In the genomic region with DNA sequence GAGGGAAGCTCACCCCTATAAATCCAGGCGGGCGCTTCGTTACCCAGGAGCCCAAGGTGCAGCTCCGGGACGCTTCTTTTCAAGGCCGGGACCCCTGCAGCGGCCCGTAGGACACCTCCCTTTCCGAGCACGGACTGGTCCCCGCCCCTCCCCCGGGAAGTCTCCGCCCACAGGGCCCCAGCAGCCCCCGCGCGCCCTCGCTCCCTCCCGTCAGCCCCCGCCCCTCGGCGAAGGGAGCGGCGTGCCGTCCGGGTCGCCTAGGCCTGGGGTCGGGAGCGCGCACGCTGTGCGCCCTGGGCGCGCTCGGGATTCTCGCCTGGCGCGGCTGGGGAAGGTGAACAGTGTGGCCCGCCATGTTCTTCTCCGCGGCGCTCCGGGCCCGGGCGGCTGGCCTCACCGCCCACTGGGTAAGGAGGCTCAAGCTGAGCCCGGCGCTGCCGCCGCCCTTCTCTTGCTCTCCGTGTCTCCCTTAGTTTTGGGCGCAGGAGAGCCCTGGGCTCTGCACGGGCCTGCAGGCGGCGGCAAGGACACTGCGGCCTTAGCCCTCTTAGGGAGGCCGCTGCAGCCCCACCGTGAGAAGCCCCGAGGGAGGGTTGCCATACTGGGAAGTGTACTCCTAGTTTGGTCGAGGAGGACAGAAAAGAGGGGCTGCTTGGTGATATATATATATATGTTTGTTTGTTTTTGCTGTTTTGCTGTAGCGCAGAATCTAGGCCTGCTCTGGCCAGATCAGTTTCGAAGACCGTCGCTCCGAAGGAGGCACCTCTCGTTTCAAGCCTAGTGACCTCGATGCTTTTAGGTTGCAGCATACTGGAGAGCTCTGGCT, we compare ENCODE assay signal across 8 cellular contexts. TPM values are rescaled to one million over a fixed set of nuclear protein-coding genes. Genes with fewer than 3 reads are reported as not detected.
A peak's percentile ranks its signal among the peaks of the same experiment; 100 is the strongest.
DNase-seq lines count a peak whose midpoint lies in the region; ATAC-seq and TF ChIP-seq lines count a peak whose summit lies in the region.

Gene NDUFV2, plus strand, starts transcription at position 309 of the 826 bp plus-strand sequence. Its CDS starts 45 bp downstream, at position 354.

- H3K4me3 ChIP-seq in BE2C (ENCODE audit: low read depth, low read length) (peak within 1 kb of the TSS; percentile 88), kidney epithelial cell (ENCODE audit: low read depth, low read length) (peak within 1 kb of the TSS; percentile 83)

- intact Hi-C loops in activated CD4-positive, alpha-beta T cell treated with anti-CD3 and anti-CD28 coated beads for 36 hours (cut with DNase I, micrococcal nuclease) = loop anchor here (1.0 to 10.0 kb wide), 13 partner anchors 8 to 812 kb away; partner anchors contain the start of genes ANKRD12 (in 2 of the 2), RALBP1 (in 2 of the 2), VAPA (in 2 of the 2) and PPP4R1 (in 1 of the 2)

- POLR2A ChIA-PET in activated CD4-positive, alpha-beta T cell treated with anti-CD3 and anti-CD28 coated beads for 36 hours (lab: Charles Lee) = interaction anchor here (0.7 to 3.6 kb wide), 12 partner anchors 8 to 37 kb away, joined by 3 to 27 read pairs (median 8); partner anchors contain the start of gene ANKRD12

- H3K27me3 ChIP-seq in BE2C (no peaks in the 10 kb centered on the region), kidney epithelial cell (ENCODE audit: control insufficient read depth, insufficient read depth, low read length) (no peaks in the 10 kb centered on the region)

- peak; percentile 91 for ATAC-seq in HG03457 (IDR thresholded peaks at IDR 0.05; ENCODE audit: unreplicated experiment)
- ATAC-seq in activated CD4-positive, alpha-beta T cell treated with anti-CD3 and anti-CD28 coated beads for 36 hours = peak; percentile 88

- CTCF ChIA-PET in activated CD4-positive, alpha-beta T cell treated with anti-CD3 and anti-CD28 coated beads for 36 hours (lab: Charles Lee) = interaction anchor here (1.2 to 3.1 kb wide), 5 partner anchors 11 to 29 kb away, joined by 3 to 15 read pairs (median 6); no protein-coding TSS in a partner anchor

- peak within 1 kb of the TSS; percentile 89 for H3K4me3 Mint-ChIP-seq in activated CD4-positive, alpha-beta T cell treated with anti-CD3 and anti-CD28 coated beads for 36 hours
- H3K4me3 Mint-ChIP-seq in chondrocyte (ENCODE audit: unreplicated experiment) = peak within 1 kb of the TSS; percentile 88

- no peaks in the 10 kb centered on the region for H3K4me1 ChIP-seq in BE2C

- peaks cover 40% of the 10 kb centered on the region for H3K4me1 Mint-ChIP-seq in activated CD4-positive, alpha-beta T cell treated with anti-CD3 and anti-CD28 coated beads for 36 hours
- peaks cover 58% of the 10 kb centered on the region for H3K4me1 Mint-ChIP-seq in chondrocyte (ENCODE audit: low read depth)

- H3K36me3 Mint-ChIP-seq in activated CD4-positive, alpha-beta T cell treated with anti-CD3 and anti-CD28 coated beads for 36 hours (ENCODE audit: low read depth) = peaks cover 48% of the 10 kb centered on the region
- no peaks in the 10 kb centered on the region for H3K36me3 Mint-ChIP-seq in chondrocyte (ENCODE audit: low read depth)

- TF ChIP-seq CTCF in BE2C (IDR thresholded peaks at IDR 0.05; ENCODE audit: low read depth, low read length) (no peak), chondrocyte (IDR thresholded peaks at IDR 0.05) (no peak), kidney epithelial cell (IDR thresholded peaks at IDR 0.05; ENCODE audit: insufficient read depth, low read length, poor library complexity, severe bottlenecking) (no peak)

- H3K9me3 Mint-ChIP-seq in activated CD4-positive, alpha-beta T cell treated with anti-CD3 and anti-CD28 coated beads for 36 hours (ENCODE audit: low read depth) = no peaks in the 10 kb centered on the region
- H3K9me3 Mint-ChIP-seq in chondrocyte (ENCODE audit: low read depth) = no peaks in the 10 kb centered on the region

- no peaks in the 10 kb centered on the region for H3K9me3 ChIP-seq in BE2C

- H3K27ac Mint-ChIP-seq in activated CD4-positive, alpha-beta T cell treated with anti-CD3 and anti-CD28 coated beads for 36 hours = peak within 1 kb of the TSS; percentile 97
- peak within 1 kb of the TSS; percentile 97 for H3K27ac Mint-ChIP-seq in chondrocyte (ENCODE audit: unreplicated experiment)

- H3K36me3 ChIP-seq in BE2C = no peaks in the 10 kb centered on the region
- H3K36me3 ChIP-seq in kidney epithelial cell (ENCODE audit: control insufficient read depth, insufficient read depth, low read length) = no peaks in the 10 kb centered on the region

- no peaks in the 10 kb centered on the region for H3K27me3 Mint-ChIP-seq in activated CD4-positive, alpha-beta T cell treated with anti-CD3 and anti-CD28 coated beads for 36 hours
- H3K27me3 Mint-ChIP-seq in chondrocyte (ENCODE audit: low read depth) = no peaks in the 10 kb centered on the region

- peak; percentile 93 for DNase-seq in BE2C
- peak; percentile 69 for DNase-seq in GM19240 (ENCODE audit: insufficient read length, low spot score)
- peak; percentile 91 to 94 for DNase-seq in NCI-H524 (lab: John Stamatoyannopoulos, UW)
- DNase-seq in activated CD4-positive, alpha-beta T cell treated with anti-CD3 and anti-CD28 coated beads for 36 hours = peak; percentile 99
- DNase-seq in chondrocyte (ENCODE audit: low spot score) = peak; percentile 98
- DNase-seq in kidney epithelial cell (ENCODE audit: low read depth) = peak; percentile 60
- peak; percentile 99 for DNase-seq in stimulated activated CD4-positive, alpha-beta T cell treated with anti-CD3 and anti-CD28 coated beads, Interleukin-15, amount 100 ng/mL, for 24 hours

RNA-seq across cellular contexts. Expression of gene NDUFV2, which starts in this region (rescaled TPM):
- polyA plus RNA-seq in BE2C (2012; ENCODE audit: insufficient read depth, insufficient read length, low read depth) = 73.5 TPM
- 100 to 1,000 TPM; 331 to 372 TPM for total RNA-seq in activated CD4-positive, alpha-beta T cell treated with anti-CD3 and anti-CD28 coated beads for 36 hours
- total RNA-seq in chondrocyte (76.1 to 90.5 TPM (median 80.5 TPM) in 3 replicates), kidney epithelial cell (85.8 and 93.3 TPM in 2 replicates)

Comparison
In these comparisons a context has a peak if more than half of its experiments do, and no peak if none do; other contexts are left out.
1. Peak in every context shown above with its lines: DNase-seq, ATAC-seq and H3K4me3 ChIP-seq.